ENCODE assay signal across 36 cellular contexts in genomic region chr12:97957109-97957508, GRCh38.
"Had no signal": no experiment of that assay in that cellular context is flagged by ENCODE, and none has a peak within 500 bp of the region (broad histone marks: within the 10 kb centered on the region; RNA-seq: fewer than 3 reads in every experiment).

No MANE protein-coding gene starts in this region.

- H3K4me3 ChIP-seq: MG63 had no signal

- H3K9me3 ChIP-seq: MG63 had no signal

- H3K36me3 ChIP-seq: MG63 had no signal

- H3K27me3 ChIP-seq: MG63 had no signal

- DNase-seq: Karpas-422, Kasumi-1, MG63, MM.1S, MV-4-11, NCI-H1048, NCI-H1092, NCI-H1092 treated with DMSO at 0.1 percent for 48 hours, NCI-H1105, NCI-H1105 treated with DMSO at 0.1 percent for 48 hours, NCI-H1417, NCI-H1417 treated with DMSO at 0.1 percent for 48 hours, NCI-H1436, NCI-H1436 treated with DMSO at 0.1 percent for 48 hours, NCI-H146, NCI-H1694, NCI-H1694 treated with DMSO at 0.1 percent for 48 hours, NCI-H187, NCI-H187 treated with DMSO at 0.1 percent for 48 hours, NCI-H1930, NCI-H2029, NCI-H2029 treated with DMSO at 0.1 percent for 48 hours, NCI-H2081, NCI-H2081 treated with DMSO at 0.1 percent for 48 hours, NCI-H2107, NCI-H2171, NCI-H2171 treated with DMSO at 0.1 percent for 48 hours, NCI-H2227 treated with DMSO at 0.1 percent for 48 hours, NCI-H226, NCI-H345, NCI-H446, NCI-H446 treated with DMSO at 0.1 percent for 48 hours, NCI-H510A, NCI-H510A treated with DMSO at 0.1 percent for 48 hours, NCI-H524, NCI-H524 treated with DMSO at 0.1 percent for 48 hours had no signal
